In the genomic region with DNA sequence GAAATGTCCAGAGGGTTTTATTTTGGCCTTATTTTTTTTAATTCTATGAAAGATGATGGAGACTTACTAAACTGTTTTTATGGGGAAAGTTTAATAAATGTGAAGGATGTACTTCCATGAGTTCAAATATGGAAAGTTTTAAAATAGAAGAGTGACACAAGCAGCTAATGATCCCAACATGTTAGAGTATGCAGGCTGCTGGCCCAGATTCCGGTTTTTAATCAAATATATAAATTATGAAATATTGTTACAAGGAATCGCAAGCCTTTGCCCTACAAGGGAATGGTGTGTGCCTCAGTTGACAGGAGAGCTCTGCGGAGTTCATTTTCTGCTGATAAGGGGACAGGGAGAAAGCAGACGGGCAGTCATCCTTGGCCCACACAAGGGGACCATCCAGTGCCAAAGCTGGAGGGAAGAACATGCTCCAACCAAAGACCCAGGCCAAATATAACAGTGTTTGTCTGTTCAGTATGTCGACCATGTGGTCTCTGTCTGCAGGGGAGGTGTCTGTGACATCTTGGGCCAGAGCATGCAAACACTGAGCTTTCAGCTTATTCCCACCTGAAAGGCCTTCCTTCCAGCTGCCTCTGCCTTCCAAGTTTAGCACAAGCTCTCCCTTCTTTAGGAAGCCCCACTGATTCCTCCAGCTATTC, we compare ENCODE assay signal across 17 cellular contexts.
"Had no signal": no experiment of that assay in that cellular context is flagged by ENCODE, and none has a peak within 500 bp of the region (broad histone marks: within the 10 kb centered on the region; RNA-seq: fewer than 3 reads in every experiment).

No MANE protein-coding gene starts in this region.

- ATAC-seq: activated CD4-positive, CD25-positive, alpha-beta regulatory T cell treated with anti-CD3 and anti-CD28 coated beads, Interleukin-2, amount 50 U/mL, for 24 hours; naive thymus-derived CD8-positive, alpha-beta T cell; right lobe of liver; stimulated activated effector memory CD8-positive, alpha-beta T cell treated with anti-CD3 and anti-CD28 coated beads, Interleukin-12 subunit alpha, Interleukin-12 subunit beta, amount 100 ng/mL, for 72 hours; T-cell had no signal

- H3K9ac ChIP-seq: SK-N-SH had no signal

- H3K36me3 Mint-ChIP-seq: naive thymus-derived CD8-positive, alpha-beta T cell; T-cell had no signal

- H3K4me3 ChIP-seq: dorsolateral prefrontal cortex, lung, right lobe of liver, transverse colon had no signal

- DNase-seq: activated CD4-positive, alpha-beta T cell treated with anti-CD3 and anti-CD28 coated beads, Interleukin-2, amount 50 U/mL, for 1 hour; activated CD8-positive, alpha-beta memory T cell treated with anti-CD3 and anti-CD28 coated beads for 24 hours; activated naive CD8-positive, alpha-beta T cell treated with anti-CD3 and anti-CD28 coated beads, Interleukin-2, amount 10 ng/mL, durations not matched to agents 7 days and 5 days; dorsolateral prefrontal cortex; erythroblast; hypothalamus; kidney; naive thymus-derived CD8-positive, alpha-beta T cell; right lobe of liver; T-cell; T1000; transverse colon had no signal

- H3K36me3 ChIP-seq: right lobe of liver, transverse colon had no signal

- H3K4me1 ChIP-seq: right lobe of liver, transverse colon had no signal

- H3K9me3 Mint-ChIP-seq: activated T-helper 1 cell treated with anti-CD3 and anti-CD28 coated beads, Interleukin-12 subunit alpha, Interleukin-12 subunit beta, Interleukin-2, Interleukin-4 antibody, amounts not matched to agents 30 ng/mL and 10 ng/mL and 1 ng/mL, durations not matched to agents 14 hours and 24 hours and 36 hours had no signal

- H3K4me2 ChIP-seq: SK-N-SH had no signal

- H3K27me3 ChIP-seq: dorsolateral prefrontal cortex, right lobe of liver, transverse colon had no signal

- H3K9me3 ChIP-seq: right lobe of liver, SK-N-SH, transverse colon had no signal

- H3K4me3 Mint-ChIP-seq: activated naive CD8-positive, alpha-beta T cell treated with anti-CD3 and anti-CD28 coated beads, Interleukin-2, amount 10 ng/mL, durations not matched to agents 7 days and 5 days; activated T-helper 1 cell treated with anti-CD3 and anti-CD28 coated beads, Interleukin-12 subunit alpha, Interleukin-12 subunit beta, Interleukin-2, Interleukin-4 antibody, amounts not matched to agents 30 ng/mL and 10 ng/mL and 1 ng/mL, durations not matched to agents 14 hours and 24 hours and 36 hours; naive thymus-derived CD8-positive, alpha-beta T cell; stimulated activated effector memory CD8-positive, alpha-beta T cell treated with anti-CD3 and anti-CD28 coated beads, Interleukin-12 subunit alpha, Interleukin-12 subunit beta, amount 100 ng/mL, for 72 hours; T-cell had no signal

- H3K27ac Mint-ChIP-seq: activated naive CD8-positive, alpha-beta T cell treated with anti-CD3 and anti-CD28 coated beads, Interleukin-2, amount 10 ng/mL, durations not matched to agents 7 days and 5 days; activated T-helper 1 cell treated with anti-CD3 and anti-CD28 coated beads, Interleukin-12 subunit alpha, Interleukin-12 subunit beta, Interleukin-2, Interleukin-4 antibody, amounts not matched to agents 30 ng/mL and 10 ng/mL and 1 ng/mL, durations not matched to agents 14 hours and 24 hours and 36 hours; naive thymus-derived CD8-positive, alpha-beta T cell; stimulated activated effector memory CD8-positive, alpha-beta T cell treated with anti-CD3 and anti-CD28 coated beads, Interleukin-12 subunit alpha, Interleukin-12 subunit beta, amount 100 ng/mL, for 72 hours had no signal

- H3K27ac ChIP-seq: dorsolateral prefrontal cortex, right lobe of liver, transverse colon had no signal
